In genomic region chr3:88149146-88149515, GRCh38 we compare ENCODE assay signal across 8 cellular contexts. TPM values are rescaled to one million over a fixed set of nuclear protein-coding genes. Genes with fewer than 3 reads are reported as not detected.
DNase-seq lines count a peak whose midpoint lies in the region; ATAC-seq and TF ChIP-seq lines count a peak whose summit lies in the region.

No MANE protein-coding gene starts in this region.

- TF ChIP-seq CTCF in GM06990 (IDR thresholded peaks at IDR 0.05; ENCODE audit: insufficient read depth, low read length, poor library complexity, severe bottlenecking), result no peak
- no peak for TF ChIP-seq CTCF in HL-60 (IDR thresholded peaks at IDR 0.05; ENCODE audit: insufficient read depth, low read length)
- no peak for TF ChIP-seq CTCF in endothelial cell (IDR thresholded peaks at IDR 0.05; ENCODE audit: unreplicated experiment)

- H3K27me3 Mint-ChIP-seq in endothelial cell (ENCODE audit: unreplicated experiment) (peaks cover 4% of the 10 kb centered on the region), naive B cell (no peaks in the 10 kb centered on the region)

- H3K4me1 Mint-ChIP-seq in endothelial cell (ENCODE audit: unreplicated experiment) (peaks cover 13% of the 10 kb centered on the region), naive B cell (peaks cover 12 to 34% (median 25%) of the 10 kb centered on the region in 3 donors)

- no peaks in the 10 kb centered on the region for H3K9me3 ChIP-seq in SK-N-MC (ENCODE audit: low read depth, low read length)

- DNase-seq in GM06990 (ENCODE audit: extremely low read depth, insufficient read length) (no peak), HL-60 (ENCODE audit: low read depth in 1 of 2, low spot score in 1 of 2) (peak in 1 of 2 experiments; percentile 54), SK-N-MC (ENCODE audit: low read depth, low spot score) (peak; percentile 24), endothelial cell (ENCODE audit: low spot score) (no peak), naive B cell (no peak), GM19238 (ENCODE audit: insufficient read length, low spot score) (no peak), retina (no peak)

- no peaks in the 10 kb centered on the region; the same call in 1 of the 2 replicates for H3K36me3 ChIP-seq in GM06990 (ENCODE audit: control insufficient read depth, insufficient read depth, low read length)
- peaks cover 12% of the 10 kb centered on the region for H3K36me3 ChIP-seq in SK-N-MC (ENCODE audit: insufficient read depth, low read length)

- peaks cover 3% of the 10 kb centered on the region for H3K36me3 Mint-ChIP-seq in endothelial cell (ENCODE audit: low read depth, unreplicated experiment)
- H3K36me3 Mint-ChIP-seq in naive B cell, result no peaks in the 10 kb centered on the region

- peak overlapping the region; percentile 98 for H3K4me3 Mint-ChIP-seq in endothelial cell (ENCODE audit: unreplicated experiment)
- peak overlapping the region; percentile 94 to 100 (median 98) for H3K4me3 Mint-ChIP-seq in naive B cell

- H3K4me3 ChIP-seq in GM06990 (replicated peaks; ENCODE audit: low read depth, low read length) (peak overlapping the region; percentile 100), HL-60 (replicated peaks; ENCODE audit: insufficient read depth, low read length) (peak overlapping the region; percentile 77), SK-N-MC (peak overlapping the region; percentile 99)

- ATAC-seq in GM21423 (IDR thresholded peaks at IDR 0.05; ENCODE audit: unreplicated experiment) (peak; percentile 10), naive B cell (ENCODE audit: low read depth in 2 of 2) (peak in 1 of 2 donors; percentile 2)

- H3K27me3 ChIP-seq in GM06990 (replicated peaks; ENCODE audit: control insufficient read depth, insufficient read depth, low read length), result no peaks in the 10 kb centered on the region
- no peaks in the 10 kb centered on the region for H3K27me3 ChIP-seq in HL-60 (ENCODE audit: insufficient read depth, poor library complexity, severe bottlenecking)

- H3K27ac ChIP-seq in HL-60 (replicated peaks) (peak overlapping the region; percentile 93), SK-N-MC (peak overlapping the region; percentile 91)

- peak overlapping the region; percentile 90 for H3K9ac ChIP-seq in SK-N-MC (ENCODE audit: insufficient read length)

- H3K27ac Mint-ChIP-seq in endothelial cell (ENCODE audit: unreplicated experiment) (peak overlapping the region; percentile 95), naive B cell (peak overlapping the region; percentile 95 to 98 (median 96))

- H3K9me3 Mint-ChIP-seq in endothelial cell (ENCODE audit: unreplicated experiment) (no peaks in the 10 kb centered on the region), naive B cell (no peaks in the 10 kb centered on the region)

RNA-seq across cellular contexts. Expression of gene C3orf38, which starts 0.6 kb away (rescaled TPM):
- total RNA-seq in endothelial cell (ENCODE audit: unreplicated experiment), result 21.8 TPM
- polyA plus RNA-seq in naive B cell (ENCODE audit: low read depth in 6 of 6), result 10 to 100 TPM; 31.3 to 60.9 (median 41.3) TPM
